ENCODE assay signal across 8 cellular contexts in genomic region chr11:48001438-48002021, GRCh38. TPM values are rescaled to one million over a fixed set of nuclear protein-coding genes. Genes with fewer than 3 reads are reported as not detected.
DNase-seq lines count a peak whose midpoint lies in the region; ATAC-seq lines count a peak whose summit lies in the region.

No MANE protein-coding gene starts in this region.

- intact Hi-C loops in cardiac septum (cut with DNase I): no loop called here

- H3K4me1 Mint-ChIP-seq in CD4-positive, CD25-positive, alpha-beta regulatory T cell: peaks cover 31 to 97% (median 70%) of the 10 kb centered on the region in 4 donors

- H3K36me3 ChIP-seq in CD4-positive, CD25-positive, alpha-beta regulatory T cell (ENCODE audit: control insufficient read depth, insufficient read depth, low read length): peaks cover 5% of the 10 kb centered on the region
- no peaks in the 10 kb centered on the region; the same call in none of the 2 replicates for H3K36me3 ChIP-seq in MG63

- ATAC-seq in CD4-positive, CD25-positive, alpha-beta regulatory T cell (ENCODE audit: low read depth in 2 of 2): peak; percentile 95 to 96
- ATAC-seq in GM21515 (IDR thresholded peaks at IDR 0.05; ENCODE audit: unreplicated experiment): peak; percentile 62

- H3K27me3 ChIP-seq in CD4-positive, CD25-positive, alpha-beta regulatory T cell (ENCODE audit: control insufficient read depth, insufficient read depth, low read length): no peaks in the 10 kb centered on the region
- no peaks in the 10 kb centered on the region for H3K27me3 ChIP-seq in MG63

- peak overlapping the region; percentile 96 to 97 (median 97) for H3K27ac Mint-ChIP-seq in CD4-positive, CD25-positive, alpha-beta regulatory T cell

- H3K27ac ChIP-seq in CD4-positive, CD25-positive, alpha-beta regulatory T cell (ENCODE audit: insufficient read depth, low read length, poor library complexity, severe bottlenecking): peak overlapping the region; percentile 93

- peak overlapping the region; percentile 55 for H3K4me3 ChIP-seq in CD4-positive, CD25-positive, alpha-beta regulatory T cell (ENCODE audit: low read depth, low read length)
- H3K4me3 ChIP-seq in MG63: no peak overlapping the region

- peaks cover 99% of the 10 kb centered on the region for H3K4me1 ChIP-seq in CD4-positive, CD25-positive, alpha-beta regulatory T cell (ENCODE audit: control insufficient read depth, insufficient read depth, low read length, poor library complexity, severe bottlenecking)

- H3K4me3 Mint-ChIP-seq in CD4-positive, CD25-positive, alpha-beta regulatory T cell: peak overlapping the region; percentile 75 to 86 (median 79)

- peaks cover 6% of the 10 kb centered on the region for H3K36me3 Mint-ChIP-seq in CD4-positive, CD25-positive, alpha-beta regulatory T cell

- peak; percentile 75 to 99 (median 95) for DNase-seq in CD4-positive, CD25-positive, alpha-beta regulatory T cell
- DNase-seq in MG63: peak; percentile 82
- peak; percentile 72 for DNase-seq in activated T-cell treated with anti-CD3 and anti-CD28 coated beads, Interleukin-2, amount 50 U/mL, for 1 hour
- peak; percentile 67 for DNase-seq in cardiac septum (ENCODE audit: low spot score)
- peak; percentile 68 to 72 for DNase-seq in stimulated activated CD8-positive, alpha-beta memory T cell treated with anti-CD3 and anti-CD28 coated beads, Interleukin-15, amount 100 ng/mL, for 48 hours (ENCODE audit: low read depth in 2 of 2)
- no peak for DNase-seq in NCI-H748 treated with DMSO at 0.1 percent for 48 hours (lab: John Stamatoyannopoulos, UW)
- DNase-seq in SKM-1 treated with dmso at 0.1 percent for 144 hours (lab: John Stamatoyannopoulos, UW; ENCODE audit: unreplicated experiment): no peak

- H3K9me3 Mint-ChIP-seq in CD4-positive, CD25-positive, alpha-beta regulatory T cell: no peaks in the 10 kb centered on the region

- no peaks in the 10 kb centered on the region for H3K9me3 ChIP-seq in CD4-positive, CD25-positive, alpha-beta regulatory T cell (ENCODE audit: control insufficient read depth in 2 of 2, low read length in 2 of 2)
- no peaks in the 10 kb centered on the region for H3K9me3 ChIP-seq in MG63

- H3K27me3 Mint-ChIP-seq in CD4-positive, CD25-positive, alpha-beta regulatory T cell: no peaks in the 10 kb centered on the region

RNA-seq across cellular contexts. Expression of gene PTPRJ, which starts 21.2 kb away (rescaled TPM):
- 81.8 TPM for total RNA-seq in CD4-positive, CD25-positive, alpha-beta regulatory T cell
- polyA plus RNA-seq in CD4-positive, CD25-positive, alpha-beta regulatory T cell: 10 to 100 TPM; 13.8 to 20.2 (median 16.9) TPM
- total RNA-seq in MG63 (2014; rRNA removed; shearing (Covaris generic); ENCODE audit: low replicate concordance): 7.7 and 9.2 TPM in 2 replicates
- total RNA-seq in cardiac septum: 11.0 TPM

Comparison
In these comparisons a context has a peak if more than half of its experiments do, and no peak if none do; other contexts are left out.
1. DNase-seq: peak in CD4-positive, CD25-positive, alpha-beta regulatory T cell (3 of 3), MG63 (single experiment), activated T-cell treated with anti-CD3 and anti-CD28 coated beads, Interleukin-2, amount 50 U/mL, for 1 hour (single experiment), cardiac septum (single experiment) and stimulated activated CD8-positive, alpha-beta memory T cell treated with anti-CD3 and anti-CD28 coated beads, Interleukin-15, amount 100 ng/mL, for 48 hours (2 of 2); none in NCI-H748 treated with DMSO at 0.1 percent for 48 hours (single experiment) and SKM-1 treated with dmso at 0.1 percent for 144 hours (single experiment).